ENCODE assay signal across 8 cellular contexts in genomic region chr12:51926718-51927117, GRCh38. TPM values are rescaled to one million over a fixed set of nuclear protein-coding genes. Genes with fewer than 3 reads are reported as not detected.
DNase-seq lines count a peak whose midpoint lies in the region; ATAC-seq and TF ChIP-seq lines count a peak whose summit lies in the region.

No MANE protein-coding gene starts in this region.

- no peaks in the 10 kb centered on the region for H3K9me3 ChIP-seq in body of pancreas
- no peaks in the 10 kb centered on the region for H3K9me3 ChIP-seq in muscle layer of duodenum (ENCODE audit: control insufficient read depth in 1 of 2, low read length in 2 of 2)
- H3K9me3 ChIP-seq in upper lobe of right lung, result no peaks in the 10 kb centered on the region

- intact Hi-C loops in body of pancreas (cut with DNase I), result no loop called here
- intact Hi-C loops in upper lobe of right lung (cut with DNase I), result loop anchor here (10.0 kb wide), 1 partner anchor 48 kb away; no protein-coding TSS in a partner anchor

- DNase-seq in NCI-H82 (lab: John Stamatoyannopoulos, UW) (peak; percentile 58), NCI-H82 treated with DMSO at 0.1 percent for 48 hours (lab: John Stamatoyannopoulos, UW; ENCODE audit: unreplicated experiment) (no peak), SW480 (ENCODE audit: low spot score) (peak; percentile 39), body of pancreas (peak; percentile 64 to 75 (median 68)), upper lobe of right lung (no peak), AG20443 (ENCODE audit: low spot score) (no peak)

- no peak for ATAC-seq in body of pancreas
- no peak for ATAC-seq in upper lobe of right lung
- no peak for ATAC-seq in GM19397 (IDR thresholded peaks at IDR 0.05; ENCODE audit: unreplicated experiment)

- H3K36me3 ChIP-seq in body of pancreas (replicated peaks in 1 of 2; ENCODE audit: insufficient read depth in 1 of 2, low read depth in 2 of 2) (no peaks in the 10 kb centered on the region), muscle layer of duodenum (ENCODE audit: control insufficient read depth in 1 of 2, insufficient read depth in 2 of 2, low read length in 2 of 2) (no peaks in the 10 kb centered on the region), upper lobe of right lung (no peaks in the 10 kb centered on the region)

- H3K4me3 ChIP-seq in body of pancreas (no peak overlapping the region), muscle layer of duodenum (ENCODE audit: low read depth in 1 of 2, low read length in 2 of 2) (no peak overlapping the region), upper lobe of right lung (no peak overlapping the region)

- peak overlapping the region in 1 of 4 donors; percentile 10 for H3K27ac ChIP-seq in body of pancreas
- H3K27ac ChIP-seq in muscle layer of duodenum (ENCODE audit: low read length), result peak overlapping the region; percentile 60
- no peak overlapping the region for H3K27ac ChIP-seq in upper lobe of right lung

- TF ChIP-seq POLR2A in body of pancreas (IDR thresholded peaks at IDR 0.05), result no peak

- TF ChIP-seq CTCF in body of pancreas (IDR thresholded peaks at IDR 0.05) (peak; percentile 30 to 73 (median 66)), upper lobe of right lung (IDR thresholded peaks at IDR 0.05) (peak; percentile 54)

- WGBS in body of pancreas, 2 donors, result 61 to 62% methylated on average over 2 of the region's 2 CpGs

- H3K27me3 ChIP-seq in body of pancreas, result no peaks in the 10 kb centered on the region
- H3K27me3 ChIP-seq in muscle layer of duodenum (ENCODE audit: low read depth, low read length), result no peaks in the 10 kb centered on the region
- no peaks in the 10 kb centered on the region for H3K27me3 ChIP-seq in upper lobe of right lung

- H3K4me1 ChIP-seq in body of pancreas (peaks cover 27% of the 10 kb centered on the region), muscle layer of duodenum (ENCODE audit: control insufficient read depth in 1 of 2, insufficient read depth in 2 of 2, low read length in 2 of 2) (peaks cover 0 to 19% of the 10 kb centered on the region in 2 donors), upper lobe of right lung (peaks cover 39% of the 10 kb centered on the region)

RNA-seq across cellular contexts. Expression of gene ACVRL1, which starts 19.4 kb away (rescaled TPM):
- total RNA-seq in body of pancreas (10 to 100 TPM; 37.1 to 93.9 TPM), upper lobe of right lung (223 TPM)

RNA-seq across cellular contexts. Expression of gene ACVR1B, which starts 24.8 kb away (rescaled TPM):
- total RNA-seq in body of pancreas, result 10 to 100 TPM; 19.8 to 21.8 TPM
- total RNA-seq in upper lobe of right lung, result 33.5 TPM

RNA-seq across cellular contexts. Expression of gene ANKRD33, which starts 38.8 kb away (rescaled TPM):
- not detected for total RNA-seq in body of pancreas
- total RNA-seq in upper lobe of right lung, result not detected

Comparison
In these comparisons a context has a peak if more than half of its experiments do, and no peak if none do; other contexts are left out.
1. DNase-seq: peak in NCI-H82 (single experiment), SW480 (single experiment) and body of pancreas (4 of 4); none in NCI-H82 treated with DMSO at 0.1 percent for 48 hours (single experiment), upper lobe of right lung (single experiment) and AG20443 (single experiment).